Comparison of ENCODE assay signal across 1 cellular context in the genomic region with DNA sequence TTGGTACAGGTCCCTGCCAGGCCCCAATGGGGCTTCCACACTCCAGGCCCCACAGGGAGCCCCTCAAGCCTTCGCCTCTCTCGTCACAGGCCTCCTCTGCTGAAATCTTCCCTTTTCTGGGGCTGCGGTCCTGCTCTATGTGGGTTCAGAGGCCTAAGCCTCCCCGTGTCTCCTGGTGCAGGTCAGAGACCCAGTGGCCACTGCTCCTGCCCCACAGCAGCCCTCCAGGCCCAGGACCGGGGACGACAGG.
TF ChIP-seq lines count a peak whose summit lies in the region.

No MANE protein-coding gene starts in this region.

TF ChIP-seq in K562, 482 proteins besides CTCF, POLR2A, EP300 and RAD21 (continued from another document):
- TF ChIP-seq TBP (optimal IDR thresholded peaks at IDR 0.05; ENCODE audit: low read depth, low read length) (peak; percentile 7), CREB3 (tag; conservative IDR thresholded peaks at IDR 0.05; ENCODE audit: low read depth) (no peak), SMARCA4 (IDR thresholded peaks at IDR 0.05) (no peak), DIDO1 (tag; IDR thresholded peaks at IDR 0.05; ENCODE audit: low read depth) (no peak), NCOA4 (IDR thresholded peaks at IDR 0.05; ENCODE audit: partially characterized antibody) (no peak), ZNF184 (CRISPR knock-in tag; IDR thresholded peaks at IDR 0.05) (no peak), RBFOX2 (IDR thresholded peaks at IDR 0.05; ENCODE audit: low read depth, low read length) (peak; percentile 72), HES1 (IDR thresholded peaks at IDR 0.05; ENCODE audit: low read depth) (no peak), ZNF696 (CRISPR knock-in tag; conservative IDR thresholded peaks at IDR 0.05) (no peak), BMI1 (IDR thresholded peaks at IDR 0.05; ENCODE audit: low read length) (no peak), ETV1 (tag; conservative IDR thresholded peaks at IDR 0.05; ENCODE audit: low read depth) (no peak), SIX5 (IDR thresholded peaks at IDR 0.05; ENCODE audit: borderline replicate concordance in 1 of 2, insufficient read depth in 1 of 2, low read depth in 1 of 2, low read length in 2 of 2) (no peak), POLR2G (IDR thresholded peaks at IDR 0.05; ENCODE audit: low read depth, low read length) (peak; percentile 63), ZFX (CRISPR knock-in tag; IDR thresholded peaks at IDR 0.05) (peak; percentile 68; the same call in 1 of the 2 replicates), ZFP30 (CRISPR knock-in tag; IDR thresholded peaks at IDR 0.05; ENCODE audit: borderline replicate concordance) (no peak), ZNF436 (CRISPR knock-in tag; IDR thresholded peaks at IDR 0.05) (no peak), NCOA6 (IDR thresholded peaks at IDR 0.05) (no peak), SRSF3 (IDR thresholded peaks at IDR 0.05; ENCODE audit: insufficient read depth, low read length) (0 out of 2 replicates have a peak, but pooled peaks have one; percentile 35), ZFPM2 (CRISPR knock-in tag; IDR thresholded peaks at IDR 0.05) (no peak), ASH1L (IDR thresholded peaks at IDR 0.05; ENCODE audit: borderline replicate concordance, low read depth, partially characterized antibody) (no peak), HNRNPUL1 (IDR thresholded peaks at IDR 0.05; ENCODE audit: low read length) (no peak)
